In the genomic region with DNA sequence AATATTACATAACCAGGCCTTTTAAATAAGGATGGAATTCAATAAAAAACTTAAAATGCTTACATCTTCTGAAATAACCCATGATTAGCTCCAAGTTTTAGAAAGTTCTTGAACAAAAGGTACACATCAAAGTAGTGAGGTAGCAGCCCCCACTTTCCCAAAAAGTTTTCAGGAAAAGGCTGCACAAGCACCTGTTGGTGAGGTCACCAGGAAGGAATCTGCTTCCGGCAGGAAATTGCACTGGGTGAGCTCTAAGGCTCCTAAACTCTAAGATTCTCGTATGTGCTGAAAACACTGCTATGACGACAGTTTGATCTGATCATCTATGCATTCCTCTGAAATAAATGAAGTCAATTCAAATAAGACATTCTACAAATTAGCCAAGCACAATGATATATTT, we compare ENCODE assay signal across 1 cellular context.
TF ChIP-seq lines count a peak whose summit lies in the region.

No MANE protein-coding gene starts in this region.

TF ChIP-seq in endothelial cell of umbilical vein, 7 proteins besides CTCF, POLR2A, EP300 and RAD21:
- peak; percentile 96 for TF ChIP-seq JUN (IDR thresholded peaks at IDR 0.05; ENCODE audit: borderline replicate concordance, insufficient read depth, insufficient read length, low read depth)
- peak; percentile 64 for TF ChIP-seq POLR2AphosphoS5 (IDR thresholded peaks at IDR 0.05; ENCODE audit: insufficient read depth, low read depth, low read length)
- peak; percentile 51 for TF ChIP-seq FOS (IDR thresholded peaks at IDR 0.05; ENCODE audit: borderline replicate concordance, insufficient read depth, low read length)
- TF ChIP-seq MYC (IDR thresholded peaks at IDR 0.05; ENCODE audit: low read depth, low read length) = no peak
- TF ChIP-seq EZH2 (IDR thresholded peaks at IDR 0.05; ENCODE audit: borderline replicate concordance, low read depth, low read length, severe bottlenecking) = no peak
- TF ChIP-seq, protein P1, sequence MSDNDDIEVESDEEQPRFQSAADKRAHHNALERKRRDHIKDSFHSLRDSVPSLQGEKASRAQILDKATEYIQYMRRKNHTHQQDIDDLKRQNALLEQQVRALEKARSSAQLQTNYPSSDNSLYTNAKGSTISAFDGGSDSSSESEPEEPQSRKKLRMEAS (IDR thresholded peaks at IDR 0.05; ENCODE audit: insufficient read depth, insufficient read length) = no peak
- TF ChIP-seq GATA2 (IDR thresholded peaks at IDR 0.05; ENCODE audit: insufficient read depth, insufficient read length, low read depth, low read length) = peak; percentile 22
